ENCODE assay signal across 8 cellular contexts in the genomic region with DNA sequence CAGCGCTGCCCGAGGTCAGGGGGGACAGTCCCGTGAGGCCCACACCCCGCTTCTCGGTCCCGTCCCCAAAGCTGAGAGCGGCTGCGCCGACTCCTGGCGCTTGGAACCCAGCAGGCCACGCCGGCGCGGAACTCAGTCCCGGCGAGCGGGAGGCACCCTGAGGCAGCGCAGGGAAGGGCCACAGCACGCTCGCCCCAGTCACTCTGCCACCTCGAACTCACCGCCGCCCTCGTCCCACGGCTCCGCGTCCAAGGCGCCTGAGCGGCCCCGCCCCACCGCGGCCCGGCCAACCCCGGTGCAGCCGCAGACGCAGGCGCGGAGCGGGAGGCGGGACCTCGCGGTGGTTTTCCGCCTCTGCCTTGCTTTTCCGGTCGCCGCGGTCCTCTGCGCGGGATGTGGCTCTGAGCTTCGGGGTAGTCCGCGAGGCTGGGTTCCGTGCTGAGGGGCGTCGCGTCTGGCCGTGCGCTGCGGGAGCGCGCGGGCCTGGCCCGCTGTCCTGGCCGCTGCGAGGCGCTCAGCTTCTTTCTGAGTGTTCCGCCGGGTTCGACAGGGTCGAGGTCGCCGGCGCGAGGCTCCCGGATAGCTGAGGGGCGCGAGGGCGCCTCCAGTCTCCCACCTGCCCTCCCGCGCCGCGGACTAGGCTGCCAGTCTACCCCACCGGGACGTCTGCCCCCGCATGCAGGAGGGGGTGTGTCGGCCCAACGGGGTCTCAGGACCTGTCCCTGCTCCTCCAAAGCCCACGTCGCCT. TPM values are rescaled to one million over a fixed set of nuclear protein-coding genes. Genes with fewer than 3 reads are reported as not detected.
DNase-seq lines count a peak whose midpoint lies in the region; ATAC-seq and TF ChIP-seq lines count a peak whose summit lies in the region.

CDPF1 (minus strand) TSS at position 259 of the 748 bp plus-strand sequence. CDS start 2,009 bp downstream, outside the sequence.

- H3K4me1 Mint-ChIP-seq in CD8-positive, alpha-beta memory T cell: peaks cover 22 to 39% (median 24%) of the 10 kb centered on the region in 3 donors
- peaks cover 36% of the 10 kb centered on the region for H3K4me1 Mint-ChIP-seq in activated CD8-positive, alpha-beta memory T cell treated with anti-CD3 and anti-CD28 coated beads, Interleukin-2, amount 10 ng/mL, durations not matched to agents 7 days and 5 days
- H3K4me1 Mint-ChIP-seq in endodermal cell: peaks cover 8% of the 10 kb centered on the region

- POLR2A ChIA-PET in CD8-positive, alpha-beta memory T cell (lab: Charles Lee): interaction anchor here (0.8 to 1.9 kb wide), 8 partner anchors 13 to 232 kb away, joined by 3 to 12 read pairs (median 4); partner anchors contain the start of genes GTSE1, PKDREJ and TTC38

- no peak for TF ChIP-seq CTCF in endodermal cell (conservative IDR thresholded peaks at IDR 0.05)

- H3K9me3 ChIP-seq in CD8-positive, alpha-beta memory T cell (ENCODE audit: low read length): no peaks in the 10 kb centered on the region
- H3K9me3 ChIP-seq in endodermal cell (ENCODE audit: control insufficient read depth, low read length): no peaks in the 10 kb centered on the region

- peaks cover 17% of the 10 kb centered on the region for H3K4me1 ChIP-seq in CD8-positive, alpha-beta memory T cell (ENCODE audit: insufficient read depth, low read length)
- no peaks in the 10 kb centered on the region for H3K4me1 ChIP-seq in endodermal cell (ENCODE audit: control insufficient read depth, insufficient read depth, low read length)

- H3K36me3 Mint-ChIP-seq in CD8-positive, alpha-beta memory T cell: peaks cover 0 to 10% (median 0%) of the 10 kb centered on the region in 3 donors
- peaks cover 5% of the 10 kb centered on the region for H3K36me3 Mint-ChIP-seq in activated CD8-positive, alpha-beta memory T cell treated with anti-CD3 and anti-CD28 coated beads, Interleukin-2, amount 10 ng/mL, durations not matched to agents 7 days and 5 days
- H3K36me3 Mint-ChIP-seq in endodermal cell (ENCODE audit: low read depth): peaks cover 12% of the 10 kb centered on the region

- ATAC-seq in GM19395 (IDR thresholded peaks at IDR 0.05; ENCODE audit: unreplicated experiment) (peak; percentile 79), HG03558 (IDR thresholded peaks at IDR 0.05; ENCODE audit: extremely low read depth, unreplicated experiment) (peak; percentile 81)
- peak; percentile 93 for ATAC-seq in activated CD8-positive, alpha-beta memory T cell treated with anti-CD3 and anti-CD28 coated beads, Interleukin-2, amount 10 ng/mL, durations not matched to agents 7 days and 5 days

- WGBS in endodermal cell (ENCODE audit: insufficient coverage in 1 of 2, insufficient read length in 1 of 2), 2 experiments: 1 to 5% methylated on average over 34 to 89 of the region's 89 CpGs

- H3K4me3 Mint-ChIP-seq in CD8-positive, alpha-beta memory T cell: peak within 1 kb of the TSS; percentile 76 to 89 (median 83)
- H3K4me3 Mint-ChIP-seq in activated CD8-positive, alpha-beta memory T cell treated with anti-CD3 and anti-CD28 coated beads, Interleukin-2, amount 10 ng/mL, durations not matched to agents 7 days and 5 days: peak within 1 kb of the TSS; percentile 70
- H3K4me3 Mint-ChIP-seq in endodermal cell: peak within 1 kb of the TSS; percentile 71

- H3K36me3 ChIP-seq in CD8-positive, alpha-beta memory T cell (ENCODE audit: insufficient read depth, low read length): no peaks in the 10 kb centered on the region
- H3K36me3 ChIP-seq in endodermal cell (ENCODE audit: control insufficient read depth, insufficient read depth, low read length): no peaks in the 10 kb centered on the region

- H3K9me3 Mint-ChIP-seq in CD8-positive, alpha-beta memory T cell: no peaks in the 10 kb centered on the region
- no peaks in the 10 kb centered on the region for H3K9me3 Mint-ChIP-seq in activated CD8-positive, alpha-beta memory T cell treated with anti-CD3 and anti-CD28 coated beads, Interleukin-2, amount 10 ng/mL, durations not matched to agents 7 days and 5 days (ENCODE audit: low read depth)
- no peaks in the 10 kb centered on the region for H3K9me3 Mint-ChIP-seq in endodermal cell

- no peaks in the 10 kb centered on the region for H3K27me3 Mint-ChIP-seq in CD8-positive, alpha-beta memory T cell
- peaks cover 2% of the 10 kb centered on the region for H3K27me3 Mint-ChIP-seq in activated CD8-positive, alpha-beta memory T cell treated with anti-CD3 and anti-CD28 coated beads, Interleukin-2, amount 10 ng/mL, durations not matched to agents 7 days and 5 days
- H3K27me3 Mint-ChIP-seq in endodermal cell (ENCODE audit: insufficient read depth): peaks cover under 1% of the 10 kb centered on the region

- H3K27me3 ChIP-seq in CD8-positive, alpha-beta memory T cell (ENCODE audit: insufficient read depth, low read length, poor library complexity, severe bottlenecking): no peaks in the 10 kb centered on the region
- H3K27me3 ChIP-seq in endodermal cell (ENCODE audit: control insufficient read depth, insufficient read depth, low read length, poor library complexity, severe bottlenecking): no peaks in the 10 kb centered on the region

- peak within 1 kb of the TSS; percentile 67 for H3K27ac ChIP-seq in CD8-positive, alpha-beta memory T cell (ENCODE audit: low read depth, low read length)
- H3K27ac ChIP-seq in endodermal cell (ENCODE audit: low read depth, low read length): no peak within 1 kb of the TSS

- peak within 1 kb of the TSS; percentile 66 for H3K4me3 ChIP-seq in CD8-positive, alpha-beta memory T cell (ENCODE audit: low read length)
- peak within 1 kb of the TSS; percentile 78 for H3K4me3 ChIP-seq in endodermal cell (ENCODE audit: low read length)

- CTCF ChIA-PET in CD8-positive, alpha-beta memory T cell (lab: Charles Lee): interaction anchor here (0.7 to 3.1 kb wide), 6 partner anchors 9 to 128 kb away, joined by 3 to 12 read pairs (median 4); partner anchors contain the start of genes GTSE1, PKDREJ and TTC38
- CTCF ChIA-PET in activated CD8-positive, alpha-beta memory T cell treated with anti-CD3 and anti-CD28 coated beads, Interleukin-2, amount 10 ng/mL, durations not matched to agents 7 days and 5 days (lab: Charles Lee): interaction anchor here (1.0 to 2.4 kb wide), 13 partner anchors 8 to 129 kb away, joined by 3 to 10 read pairs (median 4); partner anchors contain the start of genes GTSE1 and TRMU

- H3K9ac ChIP-seq in endodermal cell (ENCODE audit: extremely low read depth, low read length, poor library complexity, severe bottlenecking): peak within 1 kb of the TSS; percentile 34

- peak within 1 kb of the TSS; percentile 53 to 92 (median 80) for H3K27ac Mint-ChIP-seq in CD8-positive, alpha-beta memory T cell
- H3K27ac Mint-ChIP-seq in activated CD8-positive, alpha-beta memory T cell treated with anti-CD3 and anti-CD28 coated beads, Interleukin-2, amount 10 ng/mL, durations not matched to agents 7 days and 5 days: peak within 1 kb of the TSS; percentile 80
- H3K27ac Mint-ChIP-seq in endodermal cell: peak within 1 kb of the TSS; percentile 44

- DNase-seq in CD8-positive, alpha-beta memory T cell: peak; percentile 84 to 90 (median 88)
- peak; percentile 88 to 94 for DNase-seq in NOMO-1 (lab: John Stamatoyannopoulos, UW; ENCODE audit: unreplicated experiment in 2 of 2)
- peak; percentile 90 for DNase-seq in activated CD8-positive, alpha-beta memory T cell treated with anti-CD3 and anti-CD28 coated beads, Interleukin-2, amount 10 ng/mL, durations not matched to agents 7 days and 5 days
- DNase-seq in endodermal cell: peak; percentile 94
- DNase-seq in mesenteric fat pad (ENCODE audit: low spot score): peak; percentile 98
- DNase-seq in stimulated activated CD8-positive, alpha-beta memory T cell treated with anti-CD3 and anti-CD28 coated beads, Interleukin-15, amount 100 ng/mL, for 24 hours (ENCODE audit: low read depth): peak; percentile 86

RNA-seq across cellular contexts. Expression of gene CDPF1, which starts in this region (rescaled TPM):
- total RNA-seq in CD8-positive, alpha-beta memory T cell: 10 to 100 TPM in 1 of 2 experiments, 1 to 10 TPM in 1; 8.6 to 10.0 TPM
- 18.8 TPM for polyA plus RNA-seq in CD8-positive, alpha-beta memory T cell
- 10 to 100 TPM; 11.0 to 11.1 TPM for total RNA-seq in activated CD8-positive, alpha-beta memory T cell treated with anti-CD3 and anti-CD28 coated beads, Interleukin-2, amount 10 ng/mL, durations not matched to agents 7 days and 5 days
- total RNA-seq in endodermal cell: 10 to 100 TPM; 11.3 to 15.1 TPM
- 12.9 TPM for polyA plus RNA-seq in endodermal cell (2013, experiment 1 of 2)
- polyA plus RNA-seq in endodermal cell (2013, experiment 2 of 2): 10.2 TPM
- 7.6 TPM for total RNA-seq in mesenteric fat pad
